Comparison of ENCODE assay signal across 8 cellular contexts in the genomic region with DNA sequence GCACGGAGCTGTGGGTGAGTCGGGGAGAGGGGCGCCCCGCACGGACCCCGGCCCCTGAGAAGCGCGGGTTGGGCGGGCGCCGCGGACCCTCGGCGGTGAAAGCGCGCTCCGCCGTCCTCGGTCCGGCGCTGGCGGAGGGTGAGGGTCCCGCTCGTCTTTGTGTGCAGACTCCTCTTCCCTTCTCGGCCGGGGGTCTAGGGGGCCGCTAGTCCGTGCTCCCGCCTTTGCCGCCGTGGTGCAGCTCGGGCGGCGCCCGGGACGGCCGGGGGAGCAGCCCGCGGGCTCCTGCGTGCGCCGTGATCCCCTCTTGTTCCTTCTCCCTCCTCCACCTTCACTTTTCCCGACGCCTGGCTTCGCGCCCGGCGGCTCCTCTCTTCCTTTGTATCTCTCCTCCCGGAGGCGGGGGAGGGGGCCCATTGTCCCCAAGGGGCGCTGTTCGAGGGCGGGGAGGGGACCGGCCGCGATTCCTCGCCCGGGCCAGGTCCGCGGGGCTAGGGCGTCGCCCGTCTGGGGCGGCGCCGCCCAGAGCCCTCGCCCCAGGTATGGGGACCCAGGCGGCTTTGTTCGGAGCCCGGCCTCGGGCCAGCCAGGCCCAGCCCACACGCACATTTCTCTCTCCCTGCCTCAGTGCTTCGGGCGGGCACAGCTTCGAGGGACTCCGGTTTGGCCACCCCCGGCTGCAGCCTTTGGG. TPM values are rescaled to one million over a fixed set of nuclear protein-coding genes. Genes with fewer than 3 reads are reported as not detected.
A peak's percentile ranks its signal among the peaks of the same experiment; 100 is the strongest.
DNase-seq lines count a peak whose midpoint lies in the region; ATAC-seq and TF ChIP-seq lines count a peak whose summit lies in the region.

No MANE protein-coding gene starts in this region.

- peak; percentile 22 to 29 for DNase-seq in stimulated activated CD4-positive, alpha-beta T cell treated with anti-CD3 and anti-CD28 coated beads, Interleukin-2, amount 100 ng/mL, for 24 hours
- DNase-seq in stimulated activated CD4-positive, alpha-beta T cell treated with anti-CD3 and anti-CD28 coated beads, Interleukin-2, amount 100 ng/mL, for 48 hours: no peak
- DNase-seq in NCI-H2029 (lab: John Stamatoyannopoulos, UW) (peak; percentile 56), heart right ventricle (peak; percentile 65 to 77), posterior cingulate gyrus (peak in 6 of 10 donors; percentile 16 to 91 (median 33)), activated gamma-delta T cell (lab: John Stamatoyannopoulos, UW) (no peak)
- peak in 1 of 2 donors; percentile 16 for DNase-seq in activated naive CD4-positive, alpha-beta T cell treated with anti-CD3 and anti-CD28 coated beads, Interleukin-2, amount 50 U/mL, for 72 hours (ENCODE audit: low spot score in 2 of 2)

- TF ChIP-seq CTCF in heart right ventricle (IDR thresholded peaks at IDR 0.05): peak in 4 of 9 donors; percentile 3 to 24 (median 14)

- no peaks in the 10 kb centered on the region for H3K9me3 ChIP-seq in heart right ventricle

- no peaks in the 10 kb centered on the region for H3K9me3 Mint-ChIP-seq in activated naive CD4-positive, alpha-beta T cell treated with anti-CD3 and anti-CD28 coated beads, Interleukin-2, amount 50 U/mL, for 72 hours

- peaks cover 0 to 24% (median 0%) of the 10 kb centered on the region in 7 donors for H3K27me3 ChIP-seq in heart right ventricle

- no peak overlapping the region for H3K27ac Mint-ChIP-seq in activated naive CD4-positive, alpha-beta T cell treated with anti-CD3 and anti-CD28 coated beads, Interleukin-2, amount 50 U/mL, for 72 hours

- H3K36me3 Mint-ChIP-seq in activated naive CD4-positive, alpha-beta T cell treated with anti-CD3 and anti-CD28 coated beads, Interleukin-2, amount 50 U/mL, for 72 hours: peaks cover 0 to 7% of the 10 kb centered on the region in 2 donors

- peak; percentile 63 to 64 for ATAC-seq in activated naive CD4-positive, alpha-beta T cell treated with anti-CD3 and anti-CD28 coated beads, Interleukin-2, amount 50 U/mL, for 72 hours
- ATAC-seq in heart right ventricle (peak; percentile 56 to 82 (median 66)), HG03378 (IDR thresholded peaks at IDR 0.05; ENCODE audit: unreplicated experiment) (no peak)

- intact Hi-C loops in heart right ventricle (cut with DNase I) (loop anchor here in 9 of 10 donors (5.0 to 10.0 kb wide), 10 partner anchors 89 to 399 kb away; no protein-coding TSS in a partner anchor), posterior cingulate gyrus (cut with DNase I) (loop anchor here (5.0 kb wide), 1 partner anchor 229 kb away; no protein-coding TSS in a partner anchor)

- peaks cover 0 to 32% (median 21%) of the 10 kb centered on the region in 9 donors for H3K4me1 ChIP-seq in heart right ventricle

- no peaks in the 10 kb centered on the region for H3K36me3 ChIP-seq in heart right ventricle

- H3K27ac ChIP-seq in heart right ventricle: peak overlapping the region; percentile 86 to 97 (median 91)

- 0% methylated on average over 63 to 77 of the region's 77 CpGs for WGBS in heart right ventricle, 2 donors

- H3K4me3 ChIP-seq in heart right ventricle: peak overlapping the region; percentile 71 to 100 (median 97)

RNA-seq across cellular contexts. Expression of a gene that starts 0.5 kb away (rescaled TPM):
- total RNA-seq in activated naive CD4-positive, alpha-beta T cell treated with anti-CD3 and anti-CD28 coated beads, Interleukin-2, amount 50 U/mL, for 72 hours: under 1 TPM; 0.36 to 0.86 TPM
- 10 to 100 TPM; 17.9 to 41.4 (median 24.1) TPM for total RNA-seq in heart right ventricle
- 10 to 100 TPM; 10.7 to 17.9 TPM for polyA plus RNA-seq in heart right ventricle

Comparison
In these comparisons a context has a peak if more than half of its experiments do, and no peak if none do; other contexts are left out.
1. DNase-seq: peak in stimulated activated CD4-positive, alpha-beta T cell treated with anti-CD3 and anti-CD28 coated beads, Interleukin-2, amount 100 ng/mL, for 24 hours (2 of 2), NCI-H2029 (single experiment), heart right ventricle (2 of 2) and posterior cingulate gyrus (6 of 10); none in stimulated activated CD4-positive, alpha-beta T cell treated with anti-CD3 and anti-CD28 coated beads, Interleukin-2, amount 100 ng/mL, for 48 hours (0 of 2) and activated gamma-delta T cell (single experiment).
2. RNA of a gene that starts 0.5 kb away (total RNA-seq): 17.9 to 41.4 TPM in heart right ventricle; 0.36 to 0.86 TPM in activated naive CD4-positive, alpha-beta T cell treated with anti-CD3 and anti-CD28 coated beads, Interleukin-2, amount 50 U/mL, for 72 hours; every median in the first group is over 10 times any median in the second.